ENCODE assay signal across 28 cellular contexts in the genomic region with DNA sequence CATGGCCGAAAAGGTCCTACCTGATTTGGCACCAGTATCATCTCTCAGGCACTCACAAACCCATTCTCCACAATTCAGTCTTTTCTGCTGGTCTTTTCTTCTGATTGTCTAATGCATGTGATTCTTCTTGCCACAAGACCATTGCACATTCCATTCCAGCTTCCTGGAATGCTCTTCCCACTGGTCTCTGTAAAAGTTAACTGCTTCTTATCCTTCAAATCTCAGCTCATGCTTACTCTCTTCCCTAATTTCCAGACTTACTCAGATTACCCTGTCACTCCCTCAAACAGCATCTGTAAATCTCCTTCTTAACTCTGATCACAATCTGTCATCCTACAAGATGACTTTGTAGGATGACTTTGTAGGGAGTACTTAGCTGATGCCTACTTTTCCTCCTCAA.
DNase-seq lines count a peak whose midpoint lies in the region.
"Had no signal": no experiment of that assay in that cellular context is flagged by ENCODE, and none has a peak within 500 bp of the region (broad histone marks: within the 10 kb centered on the region; RNA-seq: fewer than 3 reads in every experiment).

No MANE protein-coding gene starts in this region.

- H3K4me2 ChIP-seq in GM23248 (ENCODE audit: unreplicated experiment) = peak overlapping the region; percentile 47
- H3K4me2 ChIP-seq: BLaER1 had no signal

- H4K20me1 ChIP-seq in GM23248 (ENCODE audit: insufficient read depth) = no peaks in the 10 kb centered on the region
- H4K20me1 ChIP-seq: BLaER1 had no signal

- intact Hi-C loops in activated CD4-positive, alpha-beta memory T cell treated with anti-CD3 and anti-CD28 coated beads for 36 hours (cut with micrococcal nuclease) = no loop called here

- H3K27ac ChIP-seq in GM23248 = no peak overlapping the region
- H3K27ac ChIP-seq in epithelial cell of prostate = peak overlapping the region; percentile 73
- H3K27ac ChIP-seq in effector memory CD4-positive, alpha-beta T cell (ENCODE audit: insufficient read depth, low read length, poor library complexity, severe bottlenecking) = no peak overlapping the region
- no peak overlapping the region for H3K27ac ChIP-seq in SJCRH30
- H3K27ac ChIP-seq: BLaER1, brain microvascular endothelial cell, prostate gland, SK-N-MC, upper lobe of left lung had no signal

- H3K79me2 ChIP-seq in GM23248 (ENCODE audit: insufficient read depth) = no peaks in the 10 kb centered on the region

- H3K4me1 ChIP-seq in GM23248 (ENCODE audit: insufficient read depth) (peaks cover 39% of the 10 kb centered on the region), SJCRH30 (peaks cover 21% of the 10 kb centered on the region)
- no peaks in the 10 kb centered on the region for H3K4me1 ChIP-seq in effector memory CD4-positive, alpha-beta T cell (ENCODE audit: control insufficient read depth, insufficient read depth, low read length, poor library complexity, severe bottlenecking)
- H3K4me1 ChIP-seq: BLaER1, prostate gland, upper lobe of left lung had no signal

- no peak overlapping the region for H3K4me3 Mint-ChIP-seq in activated CD4-positive, alpha-beta memory T cell treated with anti-CD3 and anti-CD28 coated beads for 36 hours
- H3K4me3 Mint-ChIP-seq: activated CD4-positive, alpha-beta memory T cell treated with anti-CD3 and anti-CD28 coated beads, Interleukin-2, amount 10 ng/mL, durations not matched to agents 7 days and 5 days; activated naive CD4-positive, alpha-beta T cell treated with anti-CD3 and anti-CD28 coated beads, Interleukin-2, amount 10 ng/mL, durations not matched to agents 7 days and 5 days; activated T-helper 1 cell treated with anti-CD3 and anti-CD28 coated beads, Interleukin-12 subunit alpha, Interleukin-12 subunit beta, Interleukin-2, Interleukin-4 antibody, amounts not matched to agents 30 ng/mL and 10 ng/mL and 1 ng/mL, durations not matched to agents 14 hours and 24 hours and 36 hours; naive thymus-derived CD8-positive, alpha-beta T cell; stimulated activated naive B cell treated with anti-CD40 and anti-IgM and Interleukin-4, amounts not matched to agents 10 μg/mL and 1 μg/mL and 100 μg/mL, for 72 hours had no signal

- CTCF ChIA-PET in activated CD4-positive, alpha-beta memory T cell treated with anti-CD3 and anti-CD28 coated beads for 36 hours (lab: Charles Lee) = no interaction called here

- H3K9me3 ChIP-seq in GM23248 (ENCODE audit: low read depth) = no peaks in the 10 kb centered on the region
- no peaks in the 10 kb centered on the region for H3K9me3 ChIP-seq in effector memory CD4-positive, alpha-beta T cell (ENCODE audit: control insufficient read depth, low read length)
- H3K9me3 ChIP-seq in SJCRH30 (replicated peaks) = no peaks in the 10 kb centered on the region
- H3K9me3 ChIP-seq: prostate gland, upper lobe of left lung had no signal

- H3K9me2 ChIP-seq in GM23248 (ENCODE audit: insufficient read depth) = no peaks in the 10 kb centered on the region

- H3K27me3 ChIP-seq in GM23248 (replicated peaks; ENCODE audit: insufficient read depth) = no peaks in the 10 kb centered on the region
- no peaks in the 10 kb centered on the region for H3K27me3 ChIP-seq in effector memory CD4-positive, alpha-beta T cell (replicated peaks; ENCODE audit: control insufficient read depth, insufficient read depth, low read length, poor library complexity, severe bottlenecking)
- no peaks in the 10 kb centered on the region for H3K27me3 ChIP-seq in SJCRH30
- H3K27me3 ChIP-seq: BLaER1, brain microvascular endothelial cell, upper lobe of left lung had no signal

- DNase-seq in GM23248 (no peak), NCI-H524 treated with DMSO at 0.1 percent for 48 hours (lab: John Stamatoyannopoulos, UW) (peak; percentile 12), epithelial cell of prostate (ENCODE audit: low read depth, low spot score) (no peak), renal cortical epithelial cell (ENCODE audit: low read depth) (peak; percentile 58), UCSD-AML1 (lab: John Stamatoyannopoulos, UW; ENCODE audit: unreplicated experiment) (no peak), SJCRH30 (no peak)
- DNase-seq in effector memory CD4-positive, alpha-beta T cell = no peak
- DNase-seq in activated CD4-positive, alpha-beta memory T cell treated with anti-CD3 and anti-CD28 coated beads for 36 hours = no peak
- DNase-seq: activated CD4-positive, alpha-beta memory T cell treated with anti-CD3 and anti-CD28 coated beads, Interleukin-2, amount 10 ng/mL, durations not matched to agents 7 days and 5 days; activated CD4-positive, CD25-positive, alpha-beta regulatory T cell treated with anti-CD3 and anti-CD28 coated beads, Interleukin-2, amount 50 U/mL, for 72 hours; activated CD8-positive, alpha-beta memory T cell treated with anti-CD3 and anti-CD28 coated beads, Interleukin-2, amount 50 U/mL, for 48 hours; activated naive CD4-positive, alpha-beta T cell treated with anti-CD3 and anti-CD28 coated beads, Interleukin-2, amount 10 ng/mL, durations not matched to agents 7 days and 5 days; amniotic stem cell; brain microvascular endothelial cell; DMS153; effector CD8-positive, alpha-beta T cell; head of caudate nucleus; naive thymus-derived CD8-positive, alpha-beta T cell; NCI-H1048; NCI-H446 treated with DMSO at 0.1 percent for 48 hours; stimulated activated naive B cell treated with anti-CD40 and anti-IgM and Interleukin-4, amounts not matched to agents 10 μg/mL and 1 μg/mL and 100 μg/mL, for 72 hours; substantia nigra; T-helper 2 cell; upper lobe of left lung had no signal

- H3K36me3 ChIP-seq in GM23248 (ENCODE audit: low read depth) (no peaks in the 10 kb centered on the region), SJCRH30 (no peaks in the 10 kb centered on the region)
- no peaks in the 10 kb centered on the region for H3K36me3 ChIP-seq in effector memory CD4-positive, alpha-beta T cell (ENCODE audit: control insufficient read depth, insufficient read depth, low read length)
- H3K36me3 ChIP-seq: BLaER1, brain microvascular endothelial cell, prostate gland, upper lobe of left lung had no signal

- H2AFZ ChIP-seq in GM23248 = no peak overlapping the region

- no peak overlapping the region for H3K27ac Mint-ChIP-seq in activated CD4-positive, alpha-beta memory T cell treated with anti-CD3 and anti-CD28 coated beads for 36 hours
- H3K27ac Mint-ChIP-seq: activated CD4-positive, alpha-beta memory T cell treated with anti-CD3 and anti-CD28 coated beads, Interleukin-2, amount 10 ng/mL, durations not matched to agents 7 days and 5 days; activated naive CD4-positive, alpha-beta T cell treated with anti-CD3 and anti-CD28 coated beads, Interleukin-2, amount 10 ng/mL, durations not matched to agents 7 days and 5 days; activated T-helper 1 cell treated with anti-CD3 and anti-CD28 coated beads, Interleukin-12 subunit alpha, Interleukin-12 subunit beta, Interleukin-2, Interleukin-4 antibody, amounts not matched to agents 30 ng/mL and 10 ng/mL and 1 ng/mL, durations not matched to agents 14 hours and 24 hours and 36 hours; naive thymus-derived CD8-positive, alpha-beta T cell; stimulated activated naive B cell treated with anti-CD40 and anti-IgM and Interleukin-4, amounts not matched to agents 10 μg/mL and 1 μg/mL and 100 μg/mL, for 72 hours had no signal

- 100% methylated on average over 1 of the region's 1 CpG for WGBS in GM23248 (ENCODE audit: low coverage in 1 of 2, low lambda C conversion rate in 2 of 2, missing lambda C conversion rate in 2 of 2), 2 experiments

- in situ Hi-C loops in GM23248 (cut with MboI) = no loop called here

- no peak overlapping the region for H3K9ac ChIP-seq in GM23248
- H3K9ac ChIP-seq: BLaER1 had no signal

- peaks cover 2% of the 10 kb centered on the region for H3K9me3 Mint-ChIP-seq in activated CD4-positive, alpha-beta memory T cell treated with anti-CD3 and anti-CD28 coated beads for 36 hours

- H3F3A ChIP-seq in GM23248 (ENCODE audit: insufficient read depth) = peaks cover 39% of the 10 kb centered on the region; the same call in 1 of the 2 replicates

- no peak overlapping the region for H3K4me3 ChIP-seq in GM23248
- no peak overlapping the region for H3K4me3 ChIP-seq in effector memory CD4-positive, alpha-beta T cell (ENCODE audit: insufficient read depth, low read depth, low read length, poor library complexity, severe bottlenecking)
- no peak overlapping the region for H3K4me3 ChIP-seq in SJCRH30
- H3K4me3 ChIP-seq: BLaER1, prostate gland, SK-N-MC, upper lobe of left lung had no signal

- no peaks in the 10 kb centered on the region for H3K27me3 Mint-ChIP-seq in activated CD4-positive, alpha-beta memory T cell treated with anti-CD3 and anti-CD28 coated beads for 36 hours
- H3K27me3 Mint-ChIP-seq: activated CD4-positive, alpha-beta memory T cell treated with anti-CD3 and anti-CD28 coated beads, Interleukin-2, amount 10 ng/mL, durations not matched to agents 7 days and 5 days; stimulated activated naive B cell treated with anti-CD40 and anti-IgM and Interleukin-4, amounts not matched to agents 10 μg/mL and 1 μg/mL and 100 μg/mL, for 72 hours had no signal

- H3K4me1 Mint-ChIP-seq in activated CD4-positive, alpha-beta memory T cell treated with anti-CD3 and anti-CD28 coated beads for 36 hours (ENCODE audit: low read depth) = no peaks in the 10 kb centered on the region
- H3K4me1 Mint-ChIP-seq: stimulated activated naive B cell treated with anti-CD40 and anti-IgM and Interleukin-4, amounts not matched to agents 10 μg/mL and 1 μg/mL and 100 μg/mL, for 72 hours had no signal

- H3K36me3 Mint-ChIP-seq in activated CD4-positive, alpha-beta memory T cell treated with anti-CD3 and anti-CD28 coated beads for 36 hours = no peaks in the 10 kb centered on the region
- H3K36me3 Mint-ChIP-seq: stimulated activated naive B cell treated with anti-CD40 and anti-IgM and Interleukin-4, amounts not matched to agents 10 μg/mL and 1 μg/mL and 100 μg/mL, for 72 hours had no signal

- POLR2A ChIA-PET in activated CD4-positive, alpha-beta memory T cell treated with anti-CD3 and anti-CD28 coated beads for 36 hours (lab: Charles Lee) = no interaction called here

Comparison
In these comparisons a context has a peak if more than half of its experiments do, and no peak if none do; other contexts are left out.
1. DNase-seq: peak in NCI-H524 treated with DMSO at 0.1 percent for 48 hours (single experiment) and renal cortical epithelial cell (single experiment); none in GM23248 (single experiment), epithelial cell of prostate (single experiment), UCSD-AML1 (single experiment), effector memory CD4-positive, alpha-beta T cell (0 of 3), SJCRH30 (0 of 2) and activated CD4-positive, alpha-beta memory T cell treated with anti-CD3 and anti-CD28 coated beads for 36 hours (single experiment).